In the genomic region with DNA sequence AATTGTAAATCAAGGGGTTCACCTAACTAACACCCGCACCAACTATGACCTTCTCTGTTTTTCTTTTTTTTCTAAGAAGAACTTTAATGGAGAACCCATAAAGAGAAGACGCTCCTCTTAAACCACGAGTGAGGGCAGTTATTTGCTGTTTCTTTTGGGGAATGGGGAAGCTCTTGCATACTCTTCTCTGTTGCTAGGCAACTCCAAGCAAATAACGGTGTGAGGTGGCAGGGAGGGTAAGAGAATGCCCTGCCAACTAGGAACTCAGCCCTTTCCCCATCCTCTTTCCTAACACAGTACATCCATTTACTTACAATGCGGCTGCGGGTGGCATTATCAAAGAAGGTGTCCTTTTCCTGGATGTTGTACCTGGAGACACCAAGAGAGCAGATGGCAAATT, we compare ENCODE assay signal across 17 cellular contexts.
DNase-seq lines count a peak whose midpoint lies in the region; ATAC-seq and TF ChIP-seq lines count a peak whose summit lies in the region.
"Had no signal": no experiment of that assay in that cellular context is flagged by ENCODE, and none has a peak within 500 bp of the region (broad histone marks: within the 10 kb centered on the region; RNA-seq: fewer than 3 reads in every experiment).

No MANE protein-coding gene starts in this region.

- no peaks in the 10 kb centered on the region for H3K9me3 Mint-ChIP-seq in HFFc6

- H3K27me3 ChIP-seq in NT2/D1 (ENCODE audit: insufficient read depth, insufficient read length), result peaks cover 17% of the 10 kb centered on the region

- H3K4me1 Mint-ChIP-seq in HFFc6 (ENCODE audit: low read depth), result no peaks in the 10 kb centered on the region
- H3K4me1 Mint-ChIP-seq: CD14-positive monocyte had no signal

- H3K4me1 ChIP-seq in NT2/D1 (ENCODE audit: insufficient read depth, insufficient read length), result peaks cover 16% of the 10 kb centered on the region

- peak; percentile 10 for DNase-seq in GDM1 (lab: John Stamatoyannopoulos, UW)
- peak; percentile 25 for DNase-seq in M059J (ENCODE audit: low read depth)
- DNase-seq in NT2/D1 (ENCODE audit: low read depth, low spot score), result peak; percentile 76
- peak; percentile 35 for DNase-seq in iPS-NIHi7 (ENCODE audit: extremely low spot score)
- no peak for DNase-seq in stimulated activated CD8-positive, alpha-beta memory T cell treated with anti-CD3 and anti-CD28 coated beads, Interleukin-4, amount 100 ng/mL, for 48 hours
- DNase-seq in HFFc6, result no peak
- DNase-seq: AML-193, COR-L47, NCI-H187, NCI-H2171 treated with DMSO at 0.1 percent for 48 hours, NCI-H446 treated with DMSO at 0.1 percent for 48 hours, NCI-H774 had no signal

- H3K9me3 ChIP-seq in NT2/D1 (ENCODE audit: insufficient read depth, low read length), result peaks cover 6% of the 10 kb centered on the region; the same call in 1 of the 2 replicates

- H3K36me3 Mint-ChIP-seq in HFFc6 (ENCODE audit: low read depth), result no peaks in the 10 kb centered on the region
- H3K36me3 Mint-ChIP-seq: CD14-positive monocyte, IgD-negative memory B cell had no signal

- H3K9ac ChIP-seq in NT2/D1 (ENCODE audit: insufficient read length, low read depth), result no peak overlapping the region

- ATAC-seq in HG03520 (IDR thresholded peaks at IDR 0.05; ENCODE audit: unreplicated experiment) (no peak), HG02759 (IDR thresholded peaks at IDR 0.05; ENCODE audit: unreplicated experiment) (no peak)
- ATAC-seq: Panc1 had no signal

- TF ChIP-seq CTCF in HFFc6 (IDR thresholded peaks at IDR 0.05), result no peak

- H3K27ac Mint-ChIP-seq in HFFc6, result no peak overlapping the region
- H3K27ac Mint-ChIP-seq: CD14-positive monocyte had no signal

- H3K36me3 ChIP-seq in NT2/D1 (ENCODE audit: insufficient read depth, insufficient read length, low read length), result no peaks in the 10 kb centered on the region

- H3K27me3 Mint-ChIP-seq in HFFc6 (ENCODE audit: insufficient read depth), result peaks cover 9% of the 10 kb centered on the region

- no peak overlapping the region for H3K4me3 ChIP-seq in NT2/D1 (ENCODE audit: insufficient read length, low read depth)

- no peak overlapping the region for H3K4me3 Mint-ChIP-seq in HFFc6
- H3K4me3 Mint-ChIP-seq: CD14-positive monocyte, IgD-negative memory B cell had no signal

Comparison
In these comparisons a context has a peak if more than half of its experiments do, and no peak if none do; other contexts are left out.
1. DNase-seq: peak in GDM1 (single experiment), M059J (single experiment), NT2/D1 (single experiment) and iPS-NIHi7 (single experiment); none in stimulated activated CD8-positive, alpha-beta memory T cell treated with anti-CD3 and anti-CD28 coated beads, Interleukin-4, amount 100 ng/mL, for 48 hours (single experiment) and HFFc6 (single experiment).